In genomic region chrX:44252688-44253572, GRCh38 we compare ENCODE assay signal across 8 cellular contexts.
DNase-seq lines count a peak whose midpoint lies in the region; ATAC-seq, FAIRE-seq and TF ChIP-seq lines count a peak whose summit lies in the region.
"Not testable (repeated sequence)": the region's sequence is repeated elsewhere in the genome, so short reads cannot be mapped to it uniquely, and the experiment has no call there.

No MANE protein-coding gene starts in this region.

- peak overlapping the region; percentile 32 for H2AFZ ChIP-seq in ACC112 (ENCODE audit: low read length, unreplicated experiment)

- not testable (repeated sequence) for H3K27ac ChIP-seq in ACC112 (ENCODE audit: low read depth, low read length)

- FAIRE-seq in GM19239 (lab: Jason Lieb, UNC): peak; percentile 47
- not testable (repeated sequence) for FAIRE-seq in bronchial epithelial cell (lab: Jason Lieb, UNC)

- not testable (repeated sequence) for DNase-seq in GM19239 (ENCODE audit: insufficient read length, low spot score)
- DNase-seq in NCI-H748 treated with DMSO at 0.1 percent for 48 hours (lab: John Stamatoyannopoulos, UW) (peak; percentile 63), bronchial epithelial cell (ENCODE audit: low read depth) (peak; percentile 32), left kidney (ENCODE audit: low read depth, low spot score) (peak; percentile 71)
- peak; percentile 15 to 24 for DNase-seq in activated CD4-positive, alpha-beta T cell treated with anti-CD3 and anti-CD28 coated beads, Interleukin-2, amount 50 U/mL, for 4 hours
- peak; percentile 24 to 32 for DNase-seq in stimulated activated CD4-positive, alpha-beta T cell treated with anti-CD3 and anti-CD28 coated beads, Interleukin-2, amount 100 ng/mL, for 24 hours

- H3K4me3 ChIP-seq in ACC112 (ENCODE audit: low read depth, low read length); bronchial epithelial cell (ENCODE audit: low read depth, low read length): not testable (repeated sequence)

- not testable (repeated sequence) for H3K27me3 ChIP-seq in ACC112 (ENCODE audit: insufficient read depth, low read length); bronchial epithelial cell (ENCODE audit: control insufficient read depth, insufficient read depth, low read length)

- not testable (repeated sequence) for H3K4me1 ChIP-seq in ACC112 (ENCODE audit: control insufficient read depth, insufficient read depth, low read length, unreplicated experiment)

- ATAC-seq in HG03108 (IDR thresholded peaks at IDR 0.05; ENCODE audit: unreplicated experiment): peak; percentile 93

- not testable (repeated sequence) for H3K36me3 ChIP-seq in ACC112 (ENCODE audit: insufficient read depth, low read length); bronchial epithelial cell (ENCODE audit: control insufficient read depth, insufficient read depth, low read length)

- TF ChIP-seq CTCF in bronchial epithelial cell (IDR thresholded peaks at IDR 0.05; ENCODE audit: insufficient read depth, low read length, severe bottlenecking): not testable (repeated sequence)

- not testable (repeated sequence) for H3K79me2 ChIP-seq in ACC112 (ENCODE audit: control insufficient read depth, insufficient read depth, low read length, unreplicated experiment)
